13 cellular contexts compared by ENCODE assay signal in the genomic region with DNA sequence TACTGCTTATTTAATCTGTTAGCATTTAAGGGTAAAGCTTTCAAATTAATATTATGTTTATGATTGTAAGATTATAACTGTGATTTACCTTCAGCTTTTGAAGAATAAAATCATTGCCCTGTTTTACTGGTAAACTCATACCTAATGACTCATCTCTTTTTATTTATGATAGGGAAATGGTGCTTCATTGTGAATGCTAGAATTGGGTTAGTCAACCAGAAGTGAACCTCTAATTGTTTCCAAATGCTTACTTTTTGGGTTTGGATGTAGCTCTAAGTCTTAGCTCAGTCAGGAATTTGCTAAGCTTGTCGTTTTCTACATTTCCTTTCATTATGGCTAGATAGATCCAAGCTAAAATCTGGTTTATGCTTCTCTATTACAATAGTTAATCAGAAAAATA. TPM values are rescaled to one million over a fixed set of nuclear protein-coding genes. Genes with fewer than 3 reads are reported as not detected.
A peak's percentile ranks its signal among the peaks of the same experiment; 100 is the strongest.
DNase-seq lines count a peak whose midpoint lies in the region; ATAC-seq and TF ChIP-seq lines count a peak whose summit lies in the region.
"Had no signal": no experiment of that assay in that cellular context is flagged by ENCODE, and none has a peak within 500 bp of the region (broad histone marks: within the 10 kb centered on the region; RNA-seq: fewer than 3 reads in every experiment).

No MANE protein-coding gene starts in this region.

- TF ChIP-seq CTCF in fibroblast of mammary gland (conservative IDR thresholded peaks at IDR 0.05; ENCODE audit: control insufficient read depth, insufficient read depth, low read depth, low read length) (no peak), Caco-2 (IDR thresholded peaks at IDR 0.05; ENCODE audit: insufficient read depth in 1 of 2, low read depth in 1 of 2, low read length in 1 of 2, severe bottlenecking in 1 of 2, unreplicated experiment in 1 of 2) (no peak), esophagus squamous epithelium (IDR thresholded peaks at IDR 0.05) (no peak)

- H3K27me3 ChIP-seq in SJSA1 (replicated peaks), result no peaks in the 10 kb centered on the region
- no peaks in the 10 kb centered on the region for H3K27me3 ChIP-seq in Caco-2 (replicated peaks; ENCODE audit: control insufficient read depth, insufficient read depth, low read length)
- no peaks in the 10 kb centered on the region for H3K27me3 ChIP-seq in esophagus squamous epithelium
- H3K27me3 ChIP-seq: cardiac muscle cell had no signal

- peak overlapping the region; percentile 70 for H3K27ac Mint-ChIP-seq in activated naive CD4-positive, alpha-beta T cell treated with anti-CD3 and anti-CD28 coated beads, Interleukin-2, amount 50 U/mL, for 24 hours
- H3K27ac Mint-ChIP-seq in activated naive CD4-positive, alpha-beta T cell treated with anti-CD3 and anti-CD28 coated beads, Interleukin-2, amount 10 ng/mL, durations not matched to agents 7 days and 5 days, result no peak overlapping the region
- no peak overlapping the region for H3K27ac Mint-ChIP-seq in stimulated activated effector memory CD8-positive, alpha-beta T cell treated with anti-CD3 and anti-CD28 coated beads, Interleukin-12 subunit alpha, Interleukin-12 subunit beta, amount 100 ng/mL, for 72 hours
- H3K27ac Mint-ChIP-seq in Caco-2 (ENCODE audit: unreplicated experiment), result no peak overlapping the region
- H3K27ac Mint-ChIP-seq: stimulated activated naive B cell treated with anti-CD40 and anti-IgM and Interleukin-4, amounts not matched to agents 10 μg/mL and 1 μg/mL and 100 μg/mL, for 72 hours had no signal

- TF ChIP-seq POLR2A in esophagus squamous epithelium (IDR thresholded peaks at IDR 0.05), result no peak

- H3K9me3 Mint-ChIP-seq in activated naive CD4-positive, alpha-beta T cell treated with anti-CD3 and anti-CD28 coated beads, Interleukin-2, amount 50 U/mL, for 24 hours, result peaks cover 17% of the 10 kb centered on the region
- H3K9me3 Mint-ChIP-seq in activated naive CD4-positive, alpha-beta T cell treated with anti-CD3 and anti-CD28 coated beads, Interleukin-2, amount 10 ng/mL, durations not matched to agents 7 days and 5 days, result peaks cover 29% of the 10 kb centered on the region
- H3K9me3 Mint-ChIP-seq in stimulated activated effector memory CD8-positive, alpha-beta T cell treated with anti-CD3 and anti-CD28 coated beads, Interleukin-12 subunit alpha, Interleukin-12 subunit beta, amount 100 ng/mL, for 72 hours, result peaks cover 18% of the 10 kb centered on the region
- H3K9me3 Mint-ChIP-seq in Caco-2 (ENCODE audit: unreplicated experiment), result no peaks in the 10 kb centered on the region

- DNase-seq in activated naive CD4-positive, alpha-beta T cell treated with anti-CD3 and anti-CD28 coated beads, Interleukin-2, amount 10 ng/mL, durations not matched to agents 7 days and 5 days, result no peak
- DNase-seq in SJSA1 (ENCODE audit: low read depth in 1 of 2, low spot score in 2 of 2) (peak in 1 of 2 experiments; percentile 73), fibroblast of mammary gland (ENCODE audit: low read depth) (peak; percentile 94), Caco-2 (no peak), esophagus squamous epithelium (lab: John Stamatoyannopoulos, UW) (no peak), amygdala (lab: John Stamatoyannopoulos, UW) (no peak)
- no peak for DNase-seq in stimulated activated effector memory CD8-positive, alpha-beta T cell treated with anti-CD3 and anti-CD28 coated beads, Interleukin-12 subunit alpha, Interleukin-12 subunit beta, amount 100 ng/mL, for 72 hours (ENCODE audit: low spot score in 2 of 2)
- DNase-seq: head of caudate nucleus; NCI-H2171; stimulated activated naive B cell treated with anti-CD40 and anti-IgM and Interleukin-4, amounts not matched to agents 10 μg/mL and 1 μg/mL and 100 μg/mL, for 72 hours had no signal

- H3K36me3 Mint-ChIP-seq in activated naive CD4-positive, alpha-beta T cell treated with anti-CD3 and anti-CD28 coated beads, Interleukin-2, amount 50 U/mL, for 24 hours, result peaks cover 49% of the 10 kb centered on the region
- peaks cover 72% of the 10 kb centered on the region for H3K36me3 Mint-ChIP-seq in activated naive CD4-positive, alpha-beta T cell treated with anti-CD3 and anti-CD28 coated beads, Interleukin-2, amount 10 ng/mL, durations not matched to agents 7 days and 5 days
- peaks cover 34% of the 10 kb centered on the region for H3K36me3 Mint-ChIP-seq in stimulated activated effector memory CD8-positive, alpha-beta T cell treated with anti-CD3 and anti-CD28 coated beads, Interleukin-12 subunit alpha, Interleukin-12 subunit beta, amount 100 ng/mL, for 72 hours
- H3K36me3 Mint-ChIP-seq in Caco-2 (ENCODE audit: insufficient read depth, unreplicated experiment), result peaks cover 4% of the 10 kb centered on the region

- 29 to 36% methylated on average over 1 of the region's 1 CpG for WGBS in esophagus squamous epithelium, 2 donors

- H3K4me3 ChIP-seq in SJSA1 (no peak overlapping the region), fibroblast of mammary gland (ENCODE audit: control insufficient read depth, low read depth, low read length) (no peak overlapping the region), Caco-2 (ENCODE audit: low read depth, low read length) (no peak overlapping the region), esophagus squamous epithelium (no peak overlapping the region)
- H3K4me3 ChIP-seq: cardiac muscle cell had no signal

- peak overlapping the region; percentile 47 for H3K27ac ChIP-seq in SJSA1
- H3K27ac ChIP-seq in esophagus squamous epithelium, result no peak overlapping the region
- H3K27ac ChIP-seq: cardiac muscle cell, KMS-11 had no signal

- H3K4me1 ChIP-seq in SJSA1 (replicated peaks) (peaks cover 18% of the 10 kb centered on the region), Caco-2 (no peaks in the 10 kb centered on the region), esophagus squamous epithelium (peaks cover 0 to 33% (median 4%) of the 10 kb centered on the region in 3 donors)

- intact Hi-C loops in Caco-2 (cut with micrococcal nuclease; ENCODE audit: unreplicated experiment), result no loop called here
- intact Hi-C loops in esophagus squamous epithelium (cut with DNase I), result no loop called here

- H3K4me1 Mint-ChIP-seq in activated naive CD4-positive, alpha-beta T cell treated with anti-CD3 and anti-CD28 coated beads, Interleukin-2, amount 50 U/mL, for 24 hours, result peaks cover 81% of the 10 kb centered on the region
- peaks cover 41% of the 10 kb centered on the region for H3K4me1 Mint-ChIP-seq in activated naive CD4-positive, alpha-beta T cell treated with anti-CD3 and anti-CD28 coated beads, Interleukin-2, amount 10 ng/mL, durations not matched to agents 7 days and 5 days
- H3K4me1 Mint-ChIP-seq in stimulated activated effector memory CD8-positive, alpha-beta T cell treated with anti-CD3 and anti-CD28 coated beads, Interleukin-12 subunit alpha, Interleukin-12 subunit beta, amount 100 ng/mL, for 72 hours, result peaks cover 33% of the 10 kb centered on the region
- peaks cover 8% of the 10 kb centered on the region for H3K4me1 Mint-ChIP-seq in Caco-2 (ENCODE audit: low read depth, unreplicated experiment)

- peak overlapping the region; percentile 45 for H3K4me3 Mint-ChIP-seq in activated naive CD4-positive, alpha-beta T cell treated with anti-CD3 and anti-CD28 coated beads, Interleukin-2, amount 50 U/mL, for 24 hours
- no peak overlapping the region for H3K4me3 Mint-ChIP-seq in activated naive CD4-positive, alpha-beta T cell treated with anti-CD3 and anti-CD28 coated beads, Interleukin-2, amount 10 ng/mL, durations not matched to agents 7 days and 5 days
- no peak overlapping the region for H3K4me3 Mint-ChIP-seq in stimulated activated effector memory CD8-positive, alpha-beta T cell treated with anti-CD3 and anti-CD28 coated beads, Interleukin-12 subunit alpha, Interleukin-12 subunit beta, amount 100 ng/mL, for 72 hours
- no peak overlapping the region for H3K4me3 Mint-ChIP-seq in Caco-2 (ENCODE audit: unreplicated experiment)
- H3K4me3 Mint-ChIP-seq: stimulated activated naive B cell treated with anti-CD40 and anti-IgM and Interleukin-4, amounts not matched to agents 10 μg/mL and 1 μg/mL and 100 μg/mL, for 72 hours had no signal

- H3K9me3 ChIP-seq in SJSA1 (replicated peaks), result no peaks in the 10 kb centered on the region
- no peaks in the 10 kb centered on the region for H3K9me3 ChIP-seq in Caco-2
- H3K9me3 ChIP-seq in esophagus squamous epithelium, result no peaks in the 10 kb centered on the region

- BruUV-seq in Caco-2 (replicated peaks; lab: Mats Ljungman, UMichigan), result no TSS peak

- POLR2A ChIA-PET in Caco-2 (lab: Charles Lee), result no interaction called here

- CTCF ChIA-PET in activated naive CD4-positive, alpha-beta T cell treated with anti-CD3 and anti-CD28 coated beads, Interleukin-2, amount 10 ng/mL, durations not matched to agents 7 days and 5 days (lab: Charles Lee), result no interaction called here
- CTCF ChIA-PET in Caco-2 (lab: Charles Lee), result no interaction called here

- peak; percentile 61 for ATAC-seq in stimulated activated effector memory CD8-positive, alpha-beta T cell treated with anti-CD3 and anti-CD28 coated beads, Interleukin-12 subunit alpha, Interleukin-12 subunit beta, amount 100 ng/mL, for 72 hours
- ATAC-seq: stimulated activated naive B cell treated with anti-CD40 and anti-IgM and Interleukin-4, amounts not matched to agents 10 μg/mL and 1 μg/mL and 100 μg/mL, for 72 hours had no signal

- peaks cover 14% of the 10 kb centered on the region; the same call in 1 of the 2 replicates for H3K36me3 ChIP-seq in SJSA1
- no peaks in the 10 kb centered on the region for H3K36me3 ChIP-seq in Caco-2 (ENCODE audit: control insufficient read depth, insufficient read depth, low read length)
- peaks cover 0 to 12% (median 0%) of the 10 kb centered on the region in 3 donors for H3K36me3 ChIP-seq in esophagus squamous epithelium

- H3K27me3 Mint-ChIP-seq in activated naive CD4-positive, alpha-beta T cell treated with anti-CD3 and anti-CD28 coated beads, Interleukin-2, amount 50 U/mL, for 24 hours, result no peaks in the 10 kb centered on the region
- no peaks in the 10 kb centered on the region for H3K27me3 Mint-ChIP-seq in activated naive CD4-positive, alpha-beta T cell treated with anti-CD3 and anti-CD28 coated beads, Interleukin-2, amount 10 ng/mL, durations not matched to agents 7 days and 5 days
- no peaks in the 10 kb centered on the region for H3K27me3 Mint-ChIP-seq in Caco-2 (ENCODE audit: insufficient read depth, unreplicated experiment)
- H3K27me3 Mint-ChIP-seq: stimulated activated naive B cell treated with anti-CD40 and anti-IgM and Interleukin-4, amounts not matched to agents 10 μg/mL and 1 μg/mL and 100 μg/mL, for 72 hours had no signal

RNA-seq across cellular contexts. Expression of a gene that starts 59.4 kb away (rescaled TPM):
- 13.4 and 26.3 TPM in 2 replicates for total RNA-seq in SJSA1 (2014; rRNA removed; shearing (Covaris generic))
- total RNA-seq in Caco-2 (2022) (16.1 and 16.4 TPM in 2 replicates), esophagus squamous epithelium (10 to 100 TPM in 3 of 4 donors, 1 to 10 TPM in 1; 9.0 to 22.1 (median 16.5) TPM)
